ENCODE assay signal across 8 cellular contexts in the genomic region with DNA sequence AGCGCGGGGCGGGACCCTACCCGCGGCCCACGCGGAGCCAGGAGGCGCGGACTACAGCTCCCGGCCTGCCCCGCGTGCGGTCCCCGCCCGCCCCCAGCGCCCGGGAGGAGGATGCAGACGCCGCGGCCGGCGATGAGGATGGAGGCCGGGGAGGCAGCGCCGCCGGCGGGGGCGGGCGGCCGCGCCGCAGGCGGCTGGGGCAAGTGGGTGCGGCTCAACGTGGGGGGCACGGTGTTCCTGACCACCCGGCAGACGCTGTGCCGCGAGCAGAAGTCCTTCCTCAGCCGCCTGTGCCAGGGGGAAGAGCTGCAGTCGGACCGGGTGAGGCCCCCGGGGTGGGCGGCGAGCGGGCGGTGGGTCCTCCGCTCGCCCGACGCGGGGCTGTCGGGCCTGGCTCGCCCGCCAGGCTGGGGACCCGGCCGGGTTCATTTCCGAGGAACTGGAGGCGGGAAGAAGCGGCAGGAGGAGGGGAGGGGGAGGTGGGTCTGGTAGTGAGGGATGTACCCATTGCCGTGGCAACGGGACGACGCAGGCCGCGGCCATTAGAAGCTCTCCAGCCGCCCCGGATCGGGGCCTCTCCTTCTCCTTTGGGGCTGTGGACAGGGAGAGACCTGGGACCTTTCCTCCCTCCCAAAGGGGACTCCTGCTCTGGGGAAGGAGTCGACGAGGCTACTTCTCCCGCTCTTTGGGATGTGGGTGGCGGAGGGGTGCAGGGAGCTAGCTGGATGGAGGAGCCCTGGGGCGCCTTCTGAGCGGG. TPM values are rescaled to one million over a fixed set of nuclear protein-coding genes. Genes with fewer than 3 reads are reported as not detected.
DNase-seq lines count a peak whose midpoint lies in the region; ATAC-seq, FAIRE-seq and TF ChIP-seq lines count a peak whose summit lies in the region.

KCTD17 (plus strand) TSS at position 114 of the 757 bp plus-strand sequence; CDS start at position 133, 19 bp downstream.

- H2AFZ ChIP-seq in Loucy (ENCODE audit: low read length): peak within 1 kb of the TSS; percentile 97

- ATAC-seq in GM19438 (IDR thresholded peaks at IDR 0.05; ENCODE audit: low read depth, unreplicated experiment): peak; percentile 78
- ATAC-seq in GM19467 (IDR thresholded peaks at IDR 0.05; ENCODE audit: unreplicated experiment): no peak

- peaks cover 15% of the 10 kb centered on the region for H3K4me1 ChIP-seq in Loucy (ENCODE audit: insufficient read depth, low read length, poor library complexity, severe bottlenecking)
- no peaks in the 10 kb centered on the region for H3K4me1 ChIP-seq in breast epithelium
- H3K4me1 ChIP-seq in small intestine (ENCODE audit: control insufficient read depth in 2 of 2, insufficient read depth in 1 of 2, low read depth in 1 of 2, low read length in 1 of 2): no peaks in the 10 kb centered on the region

- H3K36me3 ChIP-seq in Loucy (ENCODE audit: insufficient read depth, low read length): no peaks in the 10 kb centered on the region
- peaks cover 17% of the 10 kb centered on the region for H3K36me3 ChIP-seq in WERI-Rb-1
- no peaks in the 10 kb centered on the region for H3K36me3 ChIP-seq in breast epithelium
- H3K36me3 ChIP-seq in small intestine (ENCODE audit: control insufficient read depth in 2 of 2, insufficient read depth in 2 of 2, low read length in 2 of 2): no peaks in the 10 kb centered on the region

- no peak for TF ChIP-seq POLR2A in breast epithelium (IDR thresholded peaks at IDR 0.05)

- peak within 1 kb of the TSS; percentile 49; the same call in 1 of the 2 replicates for H3K27ac ChIP-seq in WERI-Rb-1
- no peak within 1 kb of the TSS for H3K27ac ChIP-seq in breast epithelium
- H3K27ac ChIP-seq in small intestine (ENCODE audit: low read depth in 1 of 2, low read length in 1 of 2): peak within 1 kb of the TSS in 1 of 2 donors; percentile 9

- no peaks in the 10 kb centered on the region for H3K79me2 ChIP-seq in Loucy (ENCODE audit: insufficient read depth, low read length)

- WGBS in small intestine, 3 donors: 7 to 14% (median 13%) methylated on average over 41 to 76 of the region's 76 CpGs

- DNase-seq in C1 segment of cervical spinal cord (lab: John Stamatoyannopoulos, UW): peak in 12 of 14 donors; percentile 11 to 80 (median 36)
- peak; percentile 70 for DNase-seq in WERI-Rb-1
- no peak for DNase-seq in breast epithelium (ENCODE audit: low spot score in 2 of 2)
- peak; percentile 90 for DNase-seq in iPS-NIHi7 (ENCODE audit: extremely low spot score)
- DNase-seq in small intestine: peak; percentile 59

- peak within 1 kb of the TSS; percentile 87 for H3K4me2 ChIP-seq in Loucy (ENCODE audit: low read depth, low read length, poor library complexity, severe bottlenecking)

- TF ChIP-seq CTCF in Loucy (conservative IDR thresholded peaks at IDR 0.05; ENCODE audit: low read length) (no peak), WERI-Rb-1 (IDR thresholded peaks at IDR 0.05; ENCODE audit: low read depth, low read length) (no peak), breast epithelium (IDR thresholded peaks at IDR 0.05) (no peak)

- H3K9ac ChIP-seq in Loucy (ENCODE audit: low read depth, low read length, poor library complexity, severe bottlenecking): peak within 1 kb of the TSS; percentile 78

- no peaks in the 10 kb centered on the region for H4K20me1 ChIP-seq in Loucy (ENCODE audit: insufficient read depth, low read length, poor library complexity, severe bottlenecking)

- no peaks in the 10 kb centered on the region for H3F3A ChIP-seq in Loucy (ENCODE audit: low read depth)

- intact Hi-C loops in breast epithelium (cut with DNase I; ENCODE audit: low total_unique reads): no loop called here

- FAIRE-seq in small intestine (lab: Jason Lieb, UNC): no peak

- H3K9me2 ChIP-seq in Loucy (replicated peaks; ENCODE audit: low read depth, low read length): no peaks in the 10 kb centered on the region

- H3K4me3 ChIP-seq in Loucy (ENCODE audit: low read length, poor library complexity, severe bottlenecking): peak within 1 kb of the TSS; percentile 97
- peak within 1 kb of the TSS; percentile 63 for H3K4me3 ChIP-seq in WERI-Rb-1 (ENCODE audit: low read depth, low read length)
- H3K4me3 ChIP-seq in breast epithelium: peak within 1 kb of the TSS; percentile 66 to 94 (median 69)
- peak within 1 kb of the TSS; percentile 61 to 67 for H3K4me3 ChIP-seq in small intestine (ENCODE audit: low read depth in 1 of 2, low read length in 2 of 2)

- H3K9me3 ChIP-seq in Loucy (ENCODE audit: insufficient read depth, low read depth, low read length): no peaks in the 10 kb centered on the region
- no peaks in the 10 kb centered on the region for H3K9me3 ChIP-seq in WERI-Rb-1 (ENCODE audit: severe bottlenecking)
- no peaks in the 10 kb centered on the region for H3K9me3 ChIP-seq in breast epithelium
- no peaks in the 10 kb centered on the region for H3K9me3 ChIP-seq in small intestine (ENCODE audit: control insufficient read depth, low read depth)

- H3K27me3 ChIP-seq in Loucy (ENCODE audit: insufficient read depth, low read length, poor library complexity, severe bottlenecking) (no peaks in the 10 kb centered on the region), WERI-Rb-1 (ENCODE audit: insufficient read depth, low read depth, severe bottlenecking) (no peaks in the 10 kb centered on the region), breast epithelium (no peaks in the 10 kb centered on the region), small intestine (ENCODE audit: control insufficient read depth in 2 of 2, insufficient read depth in 2 of 2, low read length in 2 of 2) (no peaks in the 10 kb centered on the region)

RNA-seq across cellular contexts. Expression of gene KCTD17, which starts in this region (rescaled TPM):
- 10 to 100 TPM in 2 of 3 donors, 1 to 10 TPM in 1; 8.2 to 17.4 (median 11.1) TPM for total RNA-seq in breast epithelium
- 10 to 100 TPM in 1 of 3 donors, 1 to 10 TPM in 2; 3.6 to 18.8 (median 9.7) TPM for polyA plus RNA-seq in small intestine

Comparison
In these comparisons a context has a peak if more than half of its experiments do, and no peak if none do; other contexts are left out.
1. DNase-seq: peak in C1 segment of cervical spinal cord (12 of 14), WERI-Rb-1 (single experiment), iPS-NIHi7 (single experiment) and small intestine (single experiment); none in breast epithelium (0 of 2).
2. Peak in every context shown above with its lines, with median percentiles within 50 percentile points of each other: H3K4me3 ChIP-seq.